In the genomic region with DNA sequence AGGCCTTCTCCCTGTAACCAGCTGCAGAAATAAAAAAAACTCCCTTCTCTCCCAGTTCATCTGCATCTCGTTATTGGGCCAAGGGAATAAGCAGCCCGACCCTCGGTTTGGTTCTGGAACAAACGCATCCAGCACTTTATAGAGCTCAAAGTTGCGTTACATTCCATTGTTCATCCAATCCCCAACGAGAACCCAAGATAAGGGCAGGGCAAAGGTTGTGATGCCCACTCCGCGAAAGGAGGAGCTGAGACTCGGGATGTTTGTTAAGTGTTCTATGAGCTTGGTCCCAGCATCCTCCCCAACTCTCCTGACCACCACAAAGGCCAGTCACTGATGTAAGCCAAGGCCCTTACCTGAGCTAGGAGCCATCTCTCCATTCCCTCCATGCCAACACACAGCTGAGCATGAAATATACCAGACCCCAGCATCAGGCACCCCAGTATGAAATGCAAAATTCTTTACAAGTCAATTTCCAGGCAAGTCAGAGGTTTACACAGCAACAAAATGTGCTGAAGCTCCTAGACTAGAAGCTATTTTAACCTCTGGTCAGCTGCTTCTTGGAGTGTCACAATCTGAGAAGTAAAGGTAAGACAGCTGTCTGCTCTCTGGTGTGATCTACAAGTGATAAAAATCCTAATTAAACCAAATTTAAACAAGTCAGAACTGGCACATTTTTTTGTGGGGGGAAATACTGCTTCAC, we compare ENCODE assay signal across 11 cellular contexts. TPM values are rescaled to one million over a fixed set of nuclear protein-coding genes. Genes with fewer than 3 reads are reported as not detected.
DNase-seq lines count a peak whose midpoint lies in the region; ATAC-seq and TF ChIP-seq lines count a peak whose summit lies in the region.
"Had no signal": no experiment of that assay in that cellular context is flagged by ENCODE, and none has a peak within 500 bp of the region (broad histone marks: within the 10 kb centered on the region; RNA-seq: fewer than 3 reads in every experiment).

No MANE protein-coding gene starts in this region.

- no peak for TF ChIP-seq CTCF in cardiac muscle cell (IDR thresholded peaks at IDR 0.05; ENCODE audit: low read depth, low read length)
- no peak for TF ChIP-seq CTCF in transverse colon (IDR thresholded peaks at IDR 0.05)
- no peak for TF ChIP-seq CTCF in tibial nerve (IDR thresholded peaks at IDR 0.05)

- H3K9me3 Mint-ChIP-seq in activated naive CD8-positive, alpha-beta T cell treated with anti-CD3 and anti-CD28 coated beads, Interleukin-2, amount 50 U/mL, for 24 hours, result no peaks in the 10 kb centered on the region

- in situ Hi-C loops in transverse colon (cut with MboI; ENCODE audit: low pct_ligation_motif_present in 1 of 4, low pct_unique_long_range_greater_than_20kb in 1 of 4, low sequenced_read_pairs in 3 of 4), result no loop called here

- intact Hi-C loops in right cardiac atrium (cut with DNase I) (no loop called here), transverse colon (cut with DNase I; ENCODE audit: low total_unique reads) (no loop called here)

- no peaks in the 10 kb centered on the region for H3K27me3 Mint-ChIP-seq in activated naive CD8-positive, alpha-beta T cell treated with anti-CD3 and anti-CD28 coated beads, Interleukin-2, amount 50 U/mL, for 24 hours

- TF ChIP-seq EP300 in transverse colon (IDR thresholded peaks at IDR 0.05; ENCODE audit: low read depth), result no peak
- TF ChIP-seq EP300 in tibial nerve (IDR thresholded peaks at IDR 0.05), result no peak

- H3K36me3 Mint-ChIP-seq in activated naive CD8-positive, alpha-beta T cell treated with anti-CD3 and anti-CD28 coated beads, Interleukin-2, amount 50 U/mL, for 24 hours (ENCODE audit: low read depth), result peaks cover 36% of the 10 kb centered on the region

- no peaks in the 10 kb centered on the region for H3K9me3 ChIP-seq in cardiac muscle cell (ENCODE audit: low read depth)
- H3K9me3 ChIP-seq in right cardiac atrium (ENCODE audit: control insufficient read depth, low read length), result no peaks in the 10 kb centered on the region
- no peaks in the 10 kb centered on the region for H3K9me3 ChIP-seq in muscle layer of duodenum (ENCODE audit: control insufficient read depth in 1 of 2, low read length in 2 of 2)
- no peaks in the 10 kb centered on the region for H3K9me3 ChIP-seq in transverse colon
- H3K9me3 ChIP-seq in tibial nerve, result no peaks in the 10 kb centered on the region

- no peaks in the 10 kb centered on the region for H3K27me3 ChIP-seq in cardiac muscle cell
- H3K27me3 ChIP-seq in right cardiac atrium (ENCODE audit: control insufficient read depth, insufficient read depth), result no peaks in the 10 kb centered on the region
- H3K27me3 ChIP-seq in muscle layer of duodenum (ENCODE audit: low read depth, low read length), result no peaks in the 10 kb centered on the region
- H3K27me3 ChIP-seq in transverse colon, result no peaks in the 10 kb centered on the region
- no peaks in the 10 kb centered on the region for H3K27me3 ChIP-seq in tibial nerve
- H3K27me3 ChIP-seq: dorsolateral prefrontal cortex had no signal

- TF ChIP-seq POLR2A in transverse colon (IDR thresholded peaks at IDR 0.05) (no peak), tibial nerve (IDR thresholded peaks at IDR 0.05) (no peak)

- H3K36me3 ChIP-seq in cardiac muscle cell, result no peaks in the 10 kb centered on the region
- no peaks in the 10 kb centered on the region for H3K36me3 ChIP-seq in muscle layer of duodenum (ENCODE audit: control insufficient read depth in 1 of 2, insufficient read depth in 2 of 2, low read length in 2 of 2)
- H3K36me3 ChIP-seq in transverse colon, result no peaks in the 10 kb centered on the region
- peaks cover 0 to 8% (median 0%) of the 10 kb centered on the region in 3 donors for H3K36me3 ChIP-seq in tibial nerve

- H3K4me1 ChIP-seq in cardiac muscle cell (ENCODE audit: low read depth), result peaks cover 40% of the 10 kb centered on the region
- H3K4me1 ChIP-seq in right cardiac atrium (ENCODE audit: control insufficient read depth, insufficient read depth, low read length), result peaks cover 46% of the 10 kb centered on the region
- peaks cover 39 to 55% of the 10 kb centered on the region in 2 donors for H3K4me1 ChIP-seq in muscle layer of duodenum (ENCODE audit: control insufficient read depth in 1 of 2, insufficient read depth in 2 of 2, low read length in 2 of 2)
- peaks cover 54 to 86% (median 69%) of the 10 kb centered on the region in 4 donors for H3K4me1 ChIP-seq in transverse colon
- peaks cover 0 to 82% (median 52%) of the 10 kb centered on the region in 4 donors for H3K4me1 ChIP-seq in tibial nerve

- DNase-seq in cardiac muscle cell (ENCODE audit: low read depth in 1 of 2, low spot score in 1 of 2) (no peak), right cardiac atrium (no peak), transverse colon (no peak), hypothalamus (lab: John Stamatoyannopoulos, UW) (no peak), tibial nerve (ENCODE audit: low spot score in 2 of 2) (no peak)
- DNase-seq in activated naive CD8-positive, alpha-beta T cell treated with anti-CD3 and anti-CD28 coated beads, Interleukin-2, amount 50 U/mL, for 24 hours, result no peak
- DNase-seq in stimulated activated CD4-positive, alpha-beta T cell treated with anti-CD3 and anti-CD28 coated beads, Interleukin-12 subunit alpha, Interleukin-12 subunit beta, amount 100 ng/mL, for 4 hours, result no peak
- DNase-seq: dorsolateral prefrontal cortex, midbrain, NCI-H2081 treated with DMSO at 0.1 percent for 48 hours had no signal

- H3K4me1 Mint-ChIP-seq in activated naive CD8-positive, alpha-beta T cell treated with anti-CD3 and anti-CD28 coated beads, Interleukin-2, amount 50 U/mL, for 24 hours, result peaks cover 94% of the 10 kb centered on the region

- WGBS in right cardiac atrium, result 51% methylated on average over 9 of the region's 9 CpGs
- WGBS in transverse colon (ENCODE audit: low coverage in 1 of 2), 2 donors, result 52% methylated on average over 9 of the region's 9 CpGs; no CpG with 5 or more reads in 1 of the 2 donors
- 57 to 60% methylated on average over 9 of the region's 9 CpGs for WGBS in tibial nerve, 2 donors

- peak overlapping the region; percentile 60 for H3K4me3 Mint-ChIP-seq in activated naive CD8-positive, alpha-beta T cell treated with anti-CD3 and anti-CD28 coated beads, Interleukin-2, amount 50 U/mL, for 24 hours

- H3K27ac ChIP-seq in cardiac muscle cell, result peak overlapping the region; percentile 59
- no peak overlapping the region for H3K27ac ChIP-seq in right cardiac atrium (ENCODE audit: low read length)
- peak overlapping the region; percentile 47 for H3K27ac ChIP-seq in muscle layer of duodenum (ENCODE audit: low read length)
- H3K27ac ChIP-seq in transverse colon, result peak overlapping the region; percentile 1 to 74 (median 49)
- peak overlapping the region in 2 of 4 donors; percentile 7 to 25 for H3K27ac ChIP-seq in tibial nerve

- ATAC-seq in right cardiac atrium, result no peak
- no peak for ATAC-seq in activated naive CD8-positive, alpha-beta T cell treated with anti-CD3 and anti-CD28 coated beads, Interleukin-2, amount 50 U/mL, for 24 hours

- H3K4me3 ChIP-seq in cardiac muscle cell (no peak overlapping the region), right cardiac atrium (ENCODE audit: low read length) (no peak overlapping the region), muscle layer of duodenum (ENCODE audit: low read depth in 1 of 2, low read length in 2 of 2) (no peak overlapping the region), transverse colon (no peak overlapping the region), tibial nerve (no peak overlapping the region)
- H3K4me3 ChIP-seq: dorsolateral prefrontal cortex had no signal

- peak overlapping the region; percentile 97 for H3K27ac Mint-ChIP-seq in activated naive CD8-positive, alpha-beta T cell treated with anti-CD3 and anti-CD28 coated beads, Interleukin-2, amount 50 U/mL, for 24 hours

RNA-seq across cellular contexts. Expression of a gene that starts 17.9 kb away (rescaled TPM):
- total RNA-seq in cardiac muscle cell (43.9 and 53.8 TPM in 2 replicates), right cardiac atrium (10 to 100 TPM; 31.2 to 37.7 (median 34.2) TPM), transverse colon (10 to 100 TPM; 50.1 to 72.9 (median 53.0) TPM), tibial nerve (10 to 100 TPM; 36.9 to 59.4 (median 50.2) TPM)
- polyA plus RNA-seq in cardiac muscle cell (73.1 and 78.4 TPM in 2 replicates), right cardiac atrium (58.0 TPM)

RNA-seq across cellular contexts. Expression of a gene that starts 20.8 kb away (rescaled TPM):
- total RNA-seq in cardiac muscle cell, result 10.6 and 14.2 TPM in 2 replicates
- polyA plus RNA-seq in cardiac muscle cell, result 7.8 and 8.3 TPM in 2 replicates
- 10 to 100 TPM; 15.9 to 20.1 (median 17.3) TPM for total RNA-seq in right cardiac atrium
- 13.7 TPM for polyA plus RNA-seq in right cardiac atrium
- total RNA-seq in transverse colon, result 100 to 1,000 TPM in 2 of 4 donors, 10 to 100 TPM in 2; 81.1 to 163 (median 122) TPM
- total RNA-seq in tibial nerve, result 10 to 100 TPM; 25.3 to 92.1 (median 26.6) TPM
